ENCODE assay signal across 12 cellular contexts in genomic region chr9:123426406-123426805, GRCh38.
DNase-seq lines count a peak whose midpoint lies in the region; ATAC-seq and TF ChIP-seq lines count a peak whose summit lies in the region.
"Had no signal": no experiment of that assay in that cellular context is flagged by ENCODE, and none has a peak within 500 bp of the region (broad histone marks: within the 10 kb centered on the region; RNA-seq: fewer than 3 reads in every experiment).

No MANE protein-coding gene starts in this region.

- ATAC-seq in GM18498 (IDR thresholded peaks at IDR 0.05; ENCODE audit: unreplicated experiment) (peak; percentile 86), GM19452 (IDR thresholded peaks at IDR 0.05; ENCODE audit: unreplicated experiment) (peak; percentile 92), HG02852 (IDR thresholded peaks at IDR 0.05; ENCODE audit: unreplicated experiment) (no peak), HG03108 (IDR thresholded peaks at IDR 0.05; ENCODE audit: unreplicated experiment) (no peak)

- H3K4me3 ChIP-seq in foreskin fibroblast (ENCODE audit: low read depth in 1 of 2, low read length in 2 of 2) = no peak overlapping the region
- H3K4me3 ChIP-seq: skin epidermis had no signal

- DNase-seq in HT-29 (ENCODE audit: low spot score) = peak; percentile 38
- DNase-seq in islet precursor cell = peak; percentile 39
- no peak for DNase-seq in NCI-H1930 (lab: John Stamatoyannopoulos, UW)
- DNase-seq in foreskin fibroblast = no peak
- DNase-seq: CD4-positive, alpha-beta memory T cell; NCI-H510A treated with DMSO at 0.1 percent for 48 hours; T-helper 1 cell had no signal

- TF ChIP-seq CTCF in foreskin fibroblast (IDR thresholded peaks at IDR 0.05; ENCODE audit: low read depth, low read length) = no peak

Comparison
In these comparisons a context has a peak if more than half of its experiments do, and no peak if none do; other contexts are left out.
1. ATAC-seq: peak in GM18498 (single experiment) and GM19452 (single experiment); none in HG02852 (single experiment) and HG03108 (single experiment).
2. DNase-seq: peak in HT-29 (single experiment) and islet precursor cell (single experiment); none in NCI-H1930 (0 of 2) and foreskin fibroblast (0 of 2).